24 cellular contexts compared by ENCODE assay signal in genomic region chr1:198109316-198109715, GRCh38.
"Had no signal": no experiment of that assay in that cellular context is flagged by ENCODE, and none has a peak within 500 bp of the region (broad histone marks: within the 10 kb centered on the region; RNA-seq: fewer than 3 reads in every experiment).

No MANE protein-coding gene starts in this region.

- DNase-seq: colonic mucosa; cortex of kidney; dermis blood vessel endothelial cell; dorsolateral prefrontal cortex; effector CD4-positive, alpha-beta T cell; effector memory CD4-positive, alpha-beta T cell; foreskin keratinocyte; heart left ventricle; hypothalamus; immature natural killer cell; islet precursor cell; kidney; kidney glomerular epithelial cell; left colon; left lung; left ventricle myocardium superior; lower lobe of right lung; mesenchymal stem cell; mucosa of descending colon; naive B cell had no signal

- H3K27ac Mint-ChIP-seq: immature natural killer cell, mesothelial cell of epicardium, naive B cell had no signal

- ATAC-seq: foreskin keratinocyte, gastroesophageal sphincter, heart left ventricle, left colon, left lung, left ventricle myocardium superior, lower lobe of right lung, mucosa of descending colon had no signal

- H3K4me1 Mint-ChIP-seq: mesothelial cell of epicardium, naive B cell had no signal

- H3K79me2 ChIP-seq: hepatocyte had no signal

- H3K36me3 ChIP-seq: colonic mucosa, esophagus muscularis mucosa, gastroesophageal sphincter, heart left ventricle, left lung, lower lobe of right lung had no signal

- H3K9me3 Mint-ChIP-seq: immature natural killer cell, mesothelial cell of epicardium, naive B cell had no signal

- H3K4me2 ChIP-seq: hepatocyte had no signal

- H3K27ac ChIP-seq: colonic mucosa, dorsolateral prefrontal cortex, esophagus muscularis mucosa, foreskin keratinocyte, gastroesophageal sphincter, heart left ventricle, hepatocyte, left lung, lower lobe of right lung had no signal

- H2AFZ ChIP-seq: hepatocyte had no signal

- H3K27me3 ChIP-seq: colonic mucosa, dorsolateral prefrontal cortex, esophagus muscularis mucosa, foreskin keratinocyte, gastroesophageal sphincter, heart left ventricle, hepatocyte, left lung had no signal

- H3K4me3 ChIP-seq: colonic mucosa, dorsolateral prefrontal cortex, esophagus muscularis mucosa, gastroesophageal sphincter, heart left ventricle, hepatocyte, left lung, lower lobe of right lung, mucosa of descending colon had no signal

- H3K9me3 ChIP-seq: colonic mucosa, esophagus muscularis mucosa, gastroesophageal sphincter, heart left ventricle, left lung, lower lobe of right lung, mucosa of descending colon had no signal

- H3K4me3 Mint-ChIP-seq: immature natural killer cell, mesothelial cell of epicardium had no signal

- H3K4me1 ChIP-seq: colonic mucosa, esophagus muscularis mucosa, foreskin keratinocyte, gastroesophageal sphincter, heart left ventricle, left lung, lower lobe of right lung had no signal

- H3K36me3 Mint-ChIP-seq: immature natural killer cell, mesothelial cell of epicardium, naive B cell had no signal
